ENCODE assay signal across 1 cellular context in genomic region chr5:144207875-144208444, GRCh38.
TF ChIP-seq lines count a peak whose summit lies in the region.

No MANE protein-coding gene starts in this region.

TF ChIP-seq in HCT116, 20 proteins besides CTCF, POLR2A, EP300 and RAD21:
- TF ChIP-seq MAX (IDR thresholded peaks at IDR 0.05) (no peak), ZFX (IDR thresholded peaks at IDR 0.05) (no peak), CBX3 (IDR thresholded peaks at IDR 0.05; ENCODE audit: low read depth) (no peak), EGR1 (IDR thresholded peaks at IDR 0.05; ENCODE audit: low read depth) (no peak), SRF (IDR thresholded peaks at IDR 0.05; ENCODE audit: low read depth) (no peak), SIN3A (IDR thresholded peaks at IDR 0.05; ENCODE audit: low read depth) (no peak), FOSL1 (IDR thresholded peaks at IDR 0.05; ENCODE audit: low read depth) (no peak), ELF1 (IDR thresholded peaks at IDR 0.05; ENCODE audit: borderline replicate concordance, low read depth) (no peak), EZH2phosphoT487 (IDR thresholded peaks at IDR 0.05; ENCODE audit: borderline replicate concordance) (no peak), ATF3 (IDR thresholded peaks at IDR 0.05) (no peak), JUND (IDR thresholded peaks at IDR 0.05) (no peak), REST (IDR thresholded peaks at IDR 0.05; ENCODE audit: low read depth) (no peak), SP1 (IDR thresholded peaks at IDR 0.05; ENCODE audit: low read depth) (no peak), EZH2 (IDR thresholded peaks at IDR 0.05) (no peak), YY1 (IDR thresholded peaks at IDR 0.05; ENCODE audit: extremely low read depth, insufficient replicate concordance, low read depth, low read length) (no peak)
